Comparison of ENCODE assay signal across 1 cellular context in the genomic region with DNA sequence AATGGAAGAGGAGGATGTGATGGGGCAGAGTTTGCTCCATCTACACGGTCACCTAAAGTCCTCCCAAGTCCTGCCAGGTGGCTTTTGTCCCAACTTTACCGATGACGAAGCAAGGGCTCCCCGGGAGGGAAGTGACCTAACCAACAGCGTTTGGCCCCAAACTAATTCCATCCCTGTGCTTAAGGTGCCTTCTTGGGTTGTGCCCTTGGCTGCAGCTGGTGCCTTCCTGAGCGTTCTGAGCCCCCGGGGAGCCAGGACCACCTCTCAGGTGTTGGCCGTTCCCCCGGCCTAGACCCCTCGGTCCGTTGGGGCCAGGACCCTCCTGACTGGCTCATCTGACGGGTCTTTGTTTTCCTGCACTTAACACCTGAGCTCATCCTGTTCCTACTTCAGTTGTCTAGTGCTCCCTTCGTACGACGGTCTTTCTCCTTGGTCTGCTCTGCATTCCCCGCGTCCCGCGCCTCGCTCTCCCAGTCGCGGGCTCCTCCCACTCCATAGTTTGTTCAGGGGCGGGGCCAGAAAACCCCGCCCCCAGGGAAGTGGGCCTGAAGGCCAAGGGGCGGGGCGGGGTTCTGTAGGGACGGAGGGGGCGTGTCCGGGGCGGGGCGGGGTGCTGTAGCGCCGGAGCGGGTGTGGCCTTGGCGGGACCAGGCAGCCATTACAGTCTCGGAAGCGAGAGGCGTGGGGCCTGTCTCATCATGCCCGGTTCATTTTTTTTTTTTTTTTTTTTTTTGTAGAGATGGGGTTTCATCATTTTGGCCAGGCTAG.
TF ChIP-seq lines count a peak whose summit lies in the region.

No MANE protein-coding gene starts in this region.

TF ChIP-seq in HepG2, 621 proteins besides CTCF, POLR2A, EP300 and RAD21 (continues in another document):
- TF ChIP-seq, protein P1, sequence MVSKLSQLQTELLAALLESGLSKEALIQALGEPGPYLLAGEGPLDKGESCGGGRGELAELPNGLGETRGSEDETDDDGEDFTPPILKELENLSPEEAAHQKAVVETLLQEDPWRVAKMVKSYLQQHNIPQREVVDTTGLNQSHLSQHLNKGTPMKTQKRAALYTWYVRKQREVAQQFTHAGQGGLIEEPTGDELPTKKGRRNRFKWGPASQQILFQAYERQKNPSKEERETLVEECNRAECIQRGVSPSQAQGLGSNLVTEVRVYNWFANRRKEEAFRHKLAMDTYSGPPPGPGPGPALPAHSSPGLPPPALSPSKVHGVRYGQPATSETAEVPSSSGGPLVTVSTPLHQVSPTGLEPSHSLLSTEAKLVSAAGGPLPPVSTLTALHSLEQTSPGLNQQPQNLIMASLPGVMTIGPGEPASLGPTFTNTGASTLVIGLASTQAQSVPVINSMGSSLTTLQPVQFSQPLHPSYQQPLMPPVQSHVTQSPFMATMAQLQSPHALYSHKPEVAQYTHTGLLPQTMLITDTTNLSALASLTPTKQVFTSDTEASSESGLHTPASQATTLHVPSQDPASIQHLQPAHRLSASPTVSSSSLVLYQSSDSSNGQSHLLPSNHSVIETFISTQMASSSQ (IDR thresholded peaks at IDR 0.05; ENCODE audit: low read depth), result no peak
- TF ChIP-seq, protein P1 (CRISPR knock-in tag; IDR thresholded peaks at IDR 0.05; ENCODE audit: borderline replicate concordance), result no peak
- TF ChIP-seq, protein P2, sequence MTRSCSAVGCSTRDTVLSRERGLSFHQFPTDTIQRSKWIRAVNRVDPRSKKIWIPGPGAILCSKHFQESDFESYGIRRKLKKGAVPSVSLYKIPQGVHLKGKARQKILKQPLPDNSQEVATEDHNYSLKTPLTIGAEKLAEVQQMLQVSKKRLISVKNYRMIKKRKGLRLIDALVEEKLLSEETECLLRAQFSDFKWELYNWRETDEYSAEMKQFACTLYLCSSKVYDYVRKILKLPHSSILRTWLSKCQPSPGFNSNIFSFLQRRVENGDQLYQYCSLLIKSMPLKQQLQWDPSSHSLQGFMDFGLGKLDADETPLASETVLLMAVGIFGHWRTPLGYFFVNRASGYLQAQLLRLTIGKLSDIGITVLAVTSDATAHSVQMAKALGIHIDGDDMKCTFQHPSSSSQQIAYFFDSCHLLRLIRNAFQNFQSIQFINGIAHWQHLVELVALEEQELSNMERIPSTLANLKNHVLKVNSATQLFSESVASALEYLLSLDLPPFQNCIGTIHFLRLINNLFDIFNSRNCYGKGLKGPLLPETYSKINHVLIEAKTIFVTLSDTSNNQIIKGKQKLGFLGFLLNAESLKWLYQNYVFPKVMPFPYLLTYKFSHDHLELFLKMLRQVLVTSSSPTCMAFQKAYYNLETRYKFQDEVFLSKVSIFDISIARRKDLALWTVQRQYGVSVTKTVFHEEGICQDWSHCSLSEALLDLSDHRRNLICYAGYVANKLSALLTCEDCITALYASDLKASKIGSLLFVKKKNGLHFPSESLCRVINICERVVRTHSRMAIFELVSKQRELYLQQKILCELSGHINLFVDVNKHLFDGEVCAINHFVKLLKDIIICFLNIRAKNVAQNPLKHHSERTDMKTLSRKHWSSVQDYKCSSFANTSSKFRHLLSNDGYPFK (CRISPR knock-in tag; IDR thresholded peaks at IDR 0.05; ENCODE audit: borderline replicate concordance), result peak; percentile 45; the same call in 1 of the 2 replicates
- TF ChIP-seq YEATS4 (CRISPR knock-in tag; IDR thresholded peaks at IDR 0.05; ENCODE audit: borderline replicate concordance), result no peak
- TF ChIP-seq CCAR2 (optimal IDR thresholded peaks at IDR 0.05; ENCODE audit: low read depth, low read length), result no peak
- no peak for TF ChIP-seq ZNF446 (CRISPR knock-in tag; IDR thresholded peaks at IDR 0.05)
- 0 out of 2 replicates have a peak, but pooled peaks have one; percentile 27 for TF ChIP-seq ZNF501 (CRISPR knock-in tag; IDR thresholded peaks at IDR 0.05)
- no peak for TF ChIP-seq ZNF34 (CRISPR knock-in tag; IDR thresholded peaks at IDR 0.05; ENCODE audit: borderline replicate concordance)
- TF ChIP-seq, protein P3, sequence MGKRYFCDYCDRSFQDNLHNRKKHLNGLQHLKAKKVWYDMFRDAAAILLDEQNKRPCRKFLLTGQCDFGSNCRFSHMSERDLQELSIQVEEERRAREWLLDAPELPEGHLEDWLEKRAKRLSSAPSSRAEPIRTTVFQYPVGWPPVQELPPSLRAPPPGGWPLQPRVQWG (CRISPR knock-in tag; IDR thresholded peaks at IDR 0.05; ENCODE audit: borderline replicate concordance, low read depth), result no peak
- no peak for TF ChIP-seq ONECUT2 (CRISPR knock-in tag; IDR thresholded peaks at IDR 0.05)
- no peak for TF ChIP-seq KAT8 (CRISPR knock-in tag; IDR thresholded peaks at IDR 0.05)
- TF ChIP-seq PHB2 (IDR thresholded peaks at IDR 0.05; ENCODE audit: partially characterized antibody), result no peak
- TF ChIP-seq LCORL (IDR thresholded peaks at IDR 0.05), result no peak
- 0 out of 2 replicates have a peak, but pooled peaks have one; percentile 43 for TF ChIP-seq LCORL (CRISPR knock-in tag; IDR thresholded peaks at IDR 0.05)
- TF ChIP-seq MED13 (CRISPR knock-in tag; IDR thresholded peaks at IDR 0.05), result no peak
- TF ChIP-seq ZNF746 (CRISPR knock-in tag; IDR thresholded peaks at IDR 0.05), result no peak
- no peak for TF ChIP-seq ZNF367 (CRISPR knock-in tag; IDR thresholded peaks at IDR 0.05; ENCODE audit: borderline replicate concordance)
- no peak for TF ChIP-seq BRCA1 (CRISPR knock-in tag; IDR thresholded peaks at IDR 0.05)
- no peak for TF ChIP-seq ASH2L (IDR thresholded peaks at IDR 0.05; ENCODE audit: insufficient read length, low read depth, low read length)
- peak; percentile 73; the same call in 1 of the 2 replicates for TF ChIP-seq AHR (CRISPR knock-in tag; IDR thresholded peaks at IDR 0.05)
- TF ChIP-seq, protein P4, sequence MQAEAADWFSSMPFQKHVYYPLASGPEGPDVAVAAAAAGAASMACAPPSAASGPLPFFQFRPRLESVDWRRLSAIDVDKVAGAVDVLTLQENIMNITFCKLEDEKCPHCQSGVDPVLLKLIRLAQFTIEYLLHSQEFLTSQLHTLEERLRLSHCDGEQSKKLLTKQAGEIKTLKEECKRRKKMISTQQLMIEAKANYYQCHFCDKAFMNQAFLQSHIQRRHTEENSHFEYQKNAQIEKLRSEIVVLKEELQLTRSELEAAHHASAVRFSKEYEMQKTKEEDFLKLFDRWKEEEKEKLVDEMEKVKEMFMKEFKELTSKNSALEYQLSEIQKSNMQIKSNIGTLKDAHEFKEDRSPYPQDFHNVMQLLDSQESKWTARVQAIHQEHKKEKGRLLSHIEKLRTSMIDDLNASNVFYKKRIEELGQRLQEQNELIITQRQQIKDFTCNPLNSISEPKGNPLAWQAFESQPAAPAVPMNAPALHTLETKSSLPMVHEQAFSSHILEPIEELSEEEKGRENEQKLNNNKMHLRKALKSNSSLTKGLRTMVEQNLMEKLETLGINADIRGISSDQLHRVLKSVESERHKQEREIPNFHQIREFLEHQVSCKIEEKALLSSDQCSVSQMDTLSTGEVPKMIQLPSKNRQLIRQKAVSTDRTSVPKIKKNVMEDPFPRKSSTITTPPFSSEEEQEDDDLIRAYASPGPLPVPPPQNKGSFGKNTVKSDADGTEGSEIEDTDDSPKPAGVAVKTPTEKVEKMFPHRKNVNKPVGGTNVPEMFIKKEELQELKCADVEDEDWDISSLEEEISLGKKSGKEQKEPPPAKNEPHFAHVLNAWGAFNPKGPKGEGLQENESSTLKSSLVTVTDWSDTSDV (CRISPR knock-in tag; IDR thresholded peaks at IDR 0.05), result no peak
- TF ChIP-seq PLRG1 (conservative IDR thresholded peaks at IDR 0.05), result no peak
- TF ChIP-seq, protein P5, sequence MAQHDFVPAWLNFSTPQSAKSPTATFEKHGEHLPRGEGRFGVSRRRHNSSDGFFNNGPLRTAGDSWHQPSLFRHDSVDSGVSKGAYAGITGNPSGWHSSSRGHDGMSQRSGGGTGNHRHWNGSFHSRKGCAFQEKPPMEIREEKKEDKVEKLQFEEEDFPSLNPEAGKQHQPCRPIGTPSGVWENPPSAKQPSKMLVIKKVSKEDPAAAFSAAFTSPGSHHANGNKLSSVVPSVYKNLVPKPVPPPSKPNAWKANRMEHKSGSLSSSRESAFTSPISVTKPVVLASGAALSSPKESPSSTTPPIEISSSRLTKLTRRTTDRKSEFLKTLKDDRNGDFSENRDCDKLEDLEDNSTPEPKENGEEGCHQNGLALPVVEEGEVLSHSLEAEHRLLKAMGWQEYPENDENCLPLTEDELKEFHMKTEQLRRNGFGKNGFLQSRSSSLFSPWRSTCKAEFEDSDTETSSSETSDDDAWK (CRISPR knock-in tag; IDR thresholded peaks at IDR 0.05), result no peak
- TF ChIP-seq, protein P6, sequence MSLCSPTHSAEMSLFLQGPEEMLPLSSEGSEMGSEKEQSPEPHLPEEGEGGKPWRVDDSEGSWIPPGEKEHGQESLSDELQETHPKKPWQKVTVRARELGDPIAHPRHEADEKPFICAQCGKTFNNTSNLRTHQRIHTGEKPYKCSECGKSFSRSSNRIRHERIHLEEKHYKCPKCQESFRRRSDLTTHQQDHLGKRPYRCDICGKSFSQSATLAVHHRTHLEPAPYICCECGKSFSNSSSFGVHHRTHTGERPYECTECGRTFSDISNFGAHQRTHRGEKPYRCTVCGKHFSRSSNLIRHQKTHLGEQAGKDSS (CRISPR knock-in tag; IDR thresholded peaks at IDR 0.05; ENCODE audit: borderline replicate concordance, low read depth), result no peak
- no peak for TF ChIP-seq GATAD2A (CRISPR knock-in tag; IDR thresholded peaks at IDR 0.05)
- TF ChIP-seq RBFOX2 (IDR thresholded peaks at IDR 0.05; ENCODE audit: low read depth, low read length), result no peak
- 0 out of 2 replicates have a peak, but pooled peaks have one; percentile 38 for TF ChIP-seq NFKBIZ (CRISPR knock-in tag; IDR thresholded peaks at IDR 0.05)
- TF ChIP-seq, protein P7, sequence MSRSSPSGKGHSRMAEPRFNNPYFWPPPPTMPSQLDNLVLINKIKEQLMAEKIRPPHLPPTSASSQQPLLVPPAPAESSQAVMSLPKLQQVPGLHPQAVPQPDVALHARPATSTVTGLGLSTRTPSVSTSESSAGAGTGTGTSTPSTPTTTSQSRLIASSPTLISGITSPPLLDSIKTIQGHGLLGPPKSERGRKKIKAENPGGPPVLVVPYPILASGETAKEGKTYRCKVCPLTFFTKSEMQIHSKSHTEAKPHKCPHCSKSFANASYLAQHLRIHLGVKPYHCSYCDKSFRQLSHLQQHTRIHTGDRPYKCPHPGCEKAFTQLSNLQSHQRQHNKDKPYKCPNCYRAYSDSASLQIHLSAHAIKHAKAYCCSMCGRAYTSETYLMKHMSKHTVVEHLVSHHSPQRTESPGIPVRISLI (CRISPR knock-in tag; IDR thresholded peaks at IDR 0.05; ENCODE audit: borderline replicate concordance), result peak; percentile 80
- TF ChIP-seq NR2C2 (CRISPR knock-in tag; IDR thresholded peaks at IDR 0.05; ENCODE audit: borderline replicate concordance), result no peak
- no peak for TF ChIP-seq PCBP2 (optimal IDR thresholded peaks at IDR 0.05; ENCODE audit: low read depth, low read length, poor library complexity, severe bottlenecking)
- TF ChIP-seq, protein P8, sequence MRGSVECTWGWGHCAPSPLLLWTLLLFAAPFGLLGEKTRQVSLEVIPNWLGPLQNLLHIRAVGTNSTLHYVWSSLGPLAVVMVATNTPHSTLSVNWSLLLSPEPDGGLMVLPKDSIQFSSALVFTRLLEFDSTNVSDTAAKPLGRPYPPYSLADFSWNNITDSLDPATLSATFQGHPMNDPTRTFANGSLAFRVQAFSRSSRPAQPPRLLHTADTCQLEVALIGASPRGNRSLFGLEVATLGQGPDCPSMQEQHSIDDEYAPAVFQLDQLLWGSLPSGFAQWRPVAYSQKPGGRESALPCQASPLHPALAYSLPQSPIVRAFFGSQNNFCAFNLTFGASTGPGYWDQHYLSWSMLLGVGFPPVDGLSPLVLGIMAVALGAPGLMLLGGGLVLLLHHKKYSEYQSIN (CRISPR knock-in tag; IDR thresholded peaks at IDR 0.05; ENCODE audit: borderline replicate concordance), result no peak
- TF ChIP-seq ZNF737 (CRISPR knock-in tag; IDR thresholded peaks at IDR 0.05; ENCODE audit: borderline replicate concordance), result no peak
- TF ChIP-seq, protein P9, sequence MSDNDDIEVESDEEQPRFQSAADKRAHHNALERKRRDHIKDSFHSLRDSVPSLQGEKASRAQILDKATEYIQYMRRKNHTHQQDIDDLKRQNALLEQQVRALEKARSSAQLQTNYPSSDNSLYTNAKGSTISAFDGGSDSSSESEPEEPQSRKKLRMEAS (IDR thresholded peaks at IDR 0.05), result peak; percentile 48; the same call in 1 of the 2 replicates
- TF ChIP-seq SPEN (CRISPR knock-in tag; IDR thresholded peaks at IDR 0.05; ENCODE audit: low read depth), result 0 out of 2 replicates have a peak, but pooled peaks have one; percentile 37
- TF ChIP-seq, protein P10, sequence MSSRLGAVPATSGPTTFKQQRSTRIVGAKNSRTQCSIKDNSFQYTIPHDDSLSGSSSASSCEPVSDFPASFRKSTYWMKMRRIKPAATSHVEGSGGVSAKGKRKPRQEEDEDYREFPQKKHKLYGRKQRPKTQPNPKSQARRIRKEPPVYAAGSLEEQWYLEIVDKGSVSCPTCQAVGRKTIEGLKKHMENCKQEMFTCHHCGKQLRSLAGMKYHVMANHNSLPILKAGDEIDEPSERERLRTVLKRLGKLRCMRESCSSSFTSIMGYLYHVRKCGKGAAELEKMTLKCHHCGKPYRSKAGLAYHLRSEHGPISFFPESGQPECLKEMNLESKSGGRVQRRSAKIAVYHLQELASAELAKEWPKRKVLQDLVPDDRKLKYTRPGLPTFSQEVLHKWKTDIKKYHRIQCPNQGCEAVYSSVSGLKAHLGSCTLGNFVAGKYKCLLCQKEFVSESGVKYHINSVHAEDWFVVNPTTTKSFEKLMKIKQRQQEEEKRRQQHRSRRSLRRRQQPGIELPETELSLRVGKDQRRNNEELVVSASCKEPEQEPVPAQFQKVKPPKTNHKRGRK (CRISPR knock-in tag; IDR thresholded peaks at IDR 0.05), result no peak
- TF ChIP-seq ZNF709 (CRISPR knock-in tag; IDR thresholded peaks at IDR 0.05), result no peak
- TF ChIP-seq ZNF234 (CRISPR knock-in tag; conservative IDR thresholded peaks at IDR 0.05), result no peak
- TF ChIP-seq, protein P11, sequence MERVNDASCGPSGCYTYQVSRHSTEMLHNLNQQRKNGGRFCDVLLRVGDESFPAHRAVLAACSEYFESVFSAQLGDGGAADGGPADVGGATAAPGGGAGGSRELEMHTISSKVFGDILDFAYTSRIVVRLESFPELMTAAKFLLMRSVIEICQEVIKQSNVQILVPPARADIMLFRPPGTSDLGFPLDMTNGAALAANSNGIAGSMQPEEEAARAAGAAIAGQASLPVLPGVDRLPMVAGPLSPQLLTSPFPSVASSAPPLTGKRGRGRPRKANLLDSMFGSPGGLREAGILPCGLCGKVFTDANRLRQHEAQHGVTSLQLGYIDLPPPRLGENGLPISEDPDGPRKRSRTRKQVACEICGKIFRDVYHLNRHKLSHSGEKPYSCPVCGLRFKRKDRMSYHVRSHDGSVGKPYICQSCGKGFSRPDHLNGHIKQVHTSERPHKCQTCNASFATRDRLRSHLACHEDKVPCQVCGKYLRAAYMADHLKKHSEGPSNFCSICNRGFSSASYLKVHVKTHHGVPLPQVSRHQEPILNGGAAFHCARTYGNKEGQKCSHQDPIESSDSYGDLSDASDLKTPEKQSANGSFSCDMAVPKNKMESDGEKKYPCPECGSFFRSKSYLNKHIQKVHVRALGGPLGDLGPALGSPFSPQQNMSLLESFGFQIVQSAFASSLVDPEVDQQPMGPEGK (CRISPR knock-in tag; IDR thresholded peaks at IDR 0.05), result no peak
- no peak for TF ChIP-seq FOXM1 (CRISPR knock-in tag; IDR thresholded peaks at IDR 0.05)
